ENCODE assay signal across 8 cellular contexts in genomic region chr4:10403633-10404445, GRCh38. TPM values are rescaled to one million over a fixed set of nuclear protein-coding genes. Genes with fewer than 3 reads are reported as not detected.
A peak's percentile ranks its signal among the peaks of the same experiment; 100 is the strongest.
DNase-seq lines count a peak whose midpoint lies in the region; ATAC-seq, FAIRE-seq and TF ChIP-seq lines count a peak whose summit lies in the region.

No MANE protein-coding gene starts in this region.

- peak; percentile 81 to 86 for TF ChIP-seq RAD21 in H1 (IDR thresholded peaks at IDR 0.05 in 1 of 2, conservative IDR thresholded peaks at IDR 0.05 in 1 of 2; ENCODE audit: low read depth in 2 of 2, low read length in 2 of 2)

- peak; percentile 54 for ATAC-seq in naive thymus-derived CD4-positive, alpha-beta T cell
- ATAC-seq in aorta (ENCODE audit: low FRiP score) = no peak

- TF ChIP-seq EP300 in H1 (IDR thresholded peaks at IDR 0.05; ENCODE audit: borderline replicate concordance in 1 of 2, low read depth in 2 of 2, low read length in 2 of 2) = no peak

- H3K56ac ChIP-seq in H1 (replicated peaks; ENCODE audit: insufficient read length, low read depth, low read length) = no peak overlapping the region

- no peak overlapping the region for H3K14ac ChIP-seq in H1 (ENCODE audit: insufficient read length)

- no peak overlapping the region for H4K5ac ChIP-seq in H1 (ENCODE audit: insufficient read length, low read depth, low read length)

- no peak overlapping the region for H2BK5ac ChIP-seq in H1 (ENCODE audit: low read depth, low read length)

- H3K36me3 ChIP-seq in H1 (ENCODE audit: control insufficient read depth in 2 of 4, insufficient read depth in 4 of 4, low read length in 3 of 4) = no peaks in the 10 kb centered on the region
- no peaks in the 10 kb centered on the region for H3K36me3 ChIP-seq in naive thymus-derived CD4-positive, alpha-beta T cell (ENCODE audit: control insufficient read depth in 2 of 3, insufficient read depth in 3 of 3, low read length in 3 of 3)
- no peaks in the 10 kb centered on the region for H3K36me3 ChIP-seq in aorta (ENCODE audit: control insufficient read depth in 1 of 2, insufficient read depth in 2 of 2, low read length in 1 of 2)

- no peak overlapping the region for H3K4me3 ChIP-seq in AG10803 (ENCODE audit: low read length)
- H3K4me3 ChIP-seq in GM12865 (ENCODE audit: low read depth, low read length) = no peak overlapping the region
- H3K4me3 ChIP-seq in H1 (ENCODE audit: extremely low read depth in 1 of 4, insufficient read depth in 2 of 4, low read depth in 3 of 4, low read length in 4 of 4) = no peak overlapping the region
- H3K4me3 ChIP-seq in naive thymus-derived CD4-positive, alpha-beta T cell (ENCODE audit: low read length) = no peak overlapping the region
- H3K4me3 ChIP-seq in aorta (ENCODE audit: low read length in 2 of 2) = no peak overlapping the region

- no peak overlapping the region for H2BK20ac ChIP-seq in H1 (ENCODE audit: low read length)

- no peak for TF ChIP-seq POLR2A in H1 (IDR thresholded peaks at IDR 0.05; ENCODE audit: control extremely low read depth in 1 of 2, low read depth in 2 of 2, low read length in 2 of 2)

- no peaks in the 10 kb centered on the region for H3K79me2 ChIP-seq in H1 (ENCODE audit: control insufficient read depth in 1 of 2, insufficient read depth in 2 of 2, low read length in 2 of 2)

- no peak overlapping the region for H4K91ac ChIP-seq in H1 (replicated peaks; ENCODE audit: insufficient read length, low read length)

- H2BK12ac ChIP-seq in H1 (ENCODE audit: low read depth, low read length) = no peak overlapping the region

- H3K4me1 ChIP-seq in H1 (replicated peaks in 1 of 4; ENCODE audit: control insufficient read depth in 3 of 4, insufficient read depth in 4 of 4, low read length in 3 of 4) = no peaks in the 10 kb centered on the region; a peak in 1 of 7 replicates
- no peaks in the 10 kb centered on the region for H3K4me1 ChIP-seq in naive thymus-derived CD4-positive, alpha-beta T cell (ENCODE audit: control insufficient read depth in 2 of 2, insufficient read depth in 2 of 2, low read length in 2 of 2)
- no peaks in the 10 kb centered on the region for H3K4me1 ChIP-seq in aorta (ENCODE audit: control insufficient read depth in 1 of 2, insufficient read depth in 2 of 2, low read length in 2 of 2)

- 0 out of 2 replicates have a peak overlapping the region, but pooled peaks have one; percentile 25 for H2AFZ ChIP-seq in H1 (ENCODE audit: low read length)

- H4K20me1 ChIP-seq in H1 (replicated peaks in 1 of 2; ENCODE audit: control insufficient read depth in 1 of 2, insufficient read depth in 2 of 2, low read length in 2 of 2) = no peaks in the 10 kb centered on the region

- no peak overlapping the region for H3K4me3 Mint-ChIP-seq in naive thymus-derived CD4-positive, alpha-beta T cell

- no peak overlapping the region for H3K27ac Mint-ChIP-seq in naive thymus-derived CD4-positive, alpha-beta T cell

- no peaks in the 10 kb centered on the region for H3K23me2 ChIP-seq in H1 (ENCODE audit: low read depth, low read length)

- no peak overlapping the region for H4K8ac ChIP-seq in H1 (ENCODE audit: extremely low read depth, insufficient read depth, low read length)

- H3K27ac ChIP-seq in H1 (ENCODE audit: low read depth, low read length) (no peak overlapping the region), aorta (ENCODE audit: low read depth in 1 of 2, low read length in 2 of 2) (no peak overlapping the region)
- no peak overlapping the region for H3K27ac ChIP-seq in naive thymus-derived CD4-positive, alpha-beta T cell (ENCODE audit: low read depth, low read length)

- peak; percentile 75 for FAIRE-seq in H1 (lab: Jason Lieb, UNC)

- 79% methylated on average over 6 of the region's 6 CpGs; no CpG with 5 or more reads in 1 of the 2 experiments for WGBS in H1 (ENCODE audit: extremely low coverage in 1 of 2, insufficient coverage in 1 of 2, insufficient read length in 1 of 2, insufficient replicate concordance in 2 of 2, low coverage in 1 of 2, low lambda C conversion rate in 2 of 2, missing lambda C conversion rate in 1 of 2), 2 experiments
- WGBS in aorta, 2 donors = 64 to 65% methylated on average over 6 of the region's 6 CpGs

- H3K18ac ChIP-seq in H1 (ENCODE audit: extremely low read depth, low read length) = no peak overlapping the region

- H3K4me2 ChIP-seq in H1 (ENCODE audit: insufficient read depth in 1 of 2, low read depth in 2 of 2, low read length in 2 of 2) = no peak overlapping the region

- no peak overlapping the region for H2BK15ac ChIP-seq in H1 (ENCODE audit: low read length)

- no peaks in the 10 kb centered on the region for H3K27me3 ChIP-seq in H1 (replicated peaks in 1 of 4; ENCODE audit: control insufficient read depth in 3 of 4, extremely low read depth in 1 of 4, insufficient read depth in 3 of 4, low read length in 3 of 4)
- no peaks in the 10 kb centered on the region for H3K27me3 ChIP-seq in naive thymus-derived CD4-positive, alpha-beta T cell (ENCODE audit: control insufficient read depth in 2 of 2, insufficient read depth in 2 of 2, low read length in 2 of 2)
- H3K27me3 ChIP-seq in aorta (ENCODE audit: control insufficient read depth in 1 of 2, insufficient read depth in 2 of 2, low read length in 1 of 2) = no peaks in the 10 kb centered on the region

- DNase-seq in AG10803 (ENCODE audit: low read depth) (peak; percentile 56), GM12865 (ENCODE audit: low read depth) (peak; percentile 20), NCI-H748 treated with DMSO at 0.1 percent for 48 hours (lab: John Stamatoyannopoulos, UW) (peak; percentile 9), H1 (ENCODE audit: low read depth in 1 of 2, low spot score in 2 of 2) (peak in 1 of 2 experiments; percentile 1), ecto neural progenitor cell (ENCODE audit: low spot score) (no peak), NCI-H1694 treated with DMSO at 0.1 percent for 48 hours (lab: John Stamatoyannopoulos, UW) (no peak), aorta (no peak)
- peak in 5 of 9 donors; percentile 20 to 44 (median 34) for DNase-seq in naive thymus-derived CD4-positive, alpha-beta T cell

- H3K27me3 Mint-ChIP-seq in naive thymus-derived CD4-positive, alpha-beta T cell = no peaks in the 10 kb centered on the region

- no peak overlapping the region for H2BK120ac ChIP-seq in H1 (replicated peaks; ENCODE audit: low read depth, low read length)

- H3K9me3 Mint-ChIP-seq in naive thymus-derived CD4-positive, alpha-beta T cell = no peaks in the 10 kb centered on the region

- H3K79me1 ChIP-seq in H1 (ENCODE audit: low read depth, low read length) = no peaks in the 10 kb centered on the region

- no peaks in the 10 kb centered on the region for H3K9me3 ChIP-seq in H1 (ENCODE audit: insufficient read depth in 2 of 2, low read depth in 1 of 2, low read length in 1 of 2)
- H3K9me3 ChIP-seq in naive thymus-derived CD4-positive, alpha-beta T cell (ENCODE audit: control insufficient read depth in 2 of 3, low read length in 3 of 3) = no peaks in the 10 kb centered on the region
- no peaks in the 10 kb centered on the region for H3K9me3 ChIP-seq in aorta (ENCODE audit: control insufficient read depth, low read length)

- TF ChIP-seq CTCF in AG10803 (conservative IDR thresholded peaks at IDR 0.05; ENCODE audit: low read length) (peak; percentile 69), GM12865 (IDR thresholded peaks at IDR 0.05; ENCODE audit: insufficient read depth, low read depth, low read length, missing control alignments) (no peak), H1 (IDR thresholded peaks at IDR 0.05; ENCODE audit: control extremely low read depth in 1 of 3, insufficient read depth in 1 of 3, low read depth in 1 of 3, low read length in 3 of 3) (peak in 2 of 3 experiments; percentile 54 to 55; a peak in 2 of 4 replicates)

- no peak overlapping the region for H2AK5ac ChIP-seq in H1 (ENCODE audit: low read depth, low read length)

- H3K9ac ChIP-seq in H1 (replicated peaks in 1 of 4; ENCODE audit: extremely low read depth in 1 of 4, low read depth in 3 of 4, low read length in 3 of 4) = no peak overlapping the region

- no peaks in the 10 kb centered on the region for H3K36me3 Mint-ChIP-seq in naive thymus-derived CD4-positive, alpha-beta T cell

- H3K4me1 Mint-ChIP-seq in naive thymus-derived CD4-positive, alpha-beta T cell = no peaks in the 10 kb centered on the region

- POLR2A ChIA-PET in H1 (lab: Charles Lee; ENCODE audit: partially characterized antibody) = no interaction called here
- POLR2A ChIA-PET in naive thymus-derived CD4-positive, alpha-beta T cell (lab: Charles Lee) = no interaction called here

- CTCF ChIA-PET in H1 (lab: Charles Lee; ENCODE audit: partially characterized antibody) = interaction anchor here (0.6 to 10.9 kb wide), 52 partner anchors 8 to 480 kb away, joined by 3 to 264 read pairs (median 4); partner anchors contain the start of gene ZNF518B
- CTCF ChIA-PET in naive thymus-derived CD4-positive, alpha-beta T cell (lab: Charles Lee) = interaction anchor here (0.6 to 3.9 kb wide), 6 partner anchors 12 to 384 kb away, joined by 3 to 21 read pairs (median 4); no protein-coding TSS in a partner anchor

- intact Hi-C loops in naive thymus-derived CD4-positive, alpha-beta T cell (cut with micrococcal nuclease) = loop anchor here (1.0 to 10.0 kb wide), 7 partner anchors 244 to 712 kb away; no protein-coding TSS in a partner anchor
- intact Hi-C loops in aorta (cut with DNase I) = loop anchor here (5.0 kb wide), 1 partner anchor 247 kb away; no protein-coding TSS in a partner anchor

- no peak overlapping the region for H3K23ac ChIP-seq in H1 (ENCODE audit: insufficient read length)

- no peak overlapping the region for H3K4ac ChIP-seq in H1 (replicated peaks; ENCODE audit: insufficient read length, low read depth, low read length)

TF ChIP-seq in H1, 55 proteins besides CTCF, POLR2A, EP300 and RAD21 (continues in another document):
- TF ChIP-seq SRF (IDR thresholded peaks at IDR 0.05; ENCODE audit: low read depth, low read length) = no peak
- no peak for TF ChIP-seq BRCA1 (IDR thresholded peaks at IDR 0.05; ENCODE audit: low read depth, low read length)
- no peak for TF ChIP-seq SP1 (IDR thresholded peaks at IDR 0.05; ENCODE audit: low read depth, low read length)
- TF ChIP-seq YY1 (IDR thresholded peaks at IDR 0.05; ENCODE audit: low read depth, low read length) = no peak
- TF ChIP-seq HDAC6 (IDR thresholded peaks at IDR 0.05; ENCODE audit: low read depth, low read length) = no peak

RNA-seq across cellular contexts. Expression of gene ZNF518B, which starts 53.4 kb away (rescaled TPM):
- total RNA-seq in H1 (2021; fragmentation: NEBNext Ultra II Directional; extraction: Animal tissue kit (Norgen Biotek cat#: 25700)) = 6.4 and 9.0 TPM in 2 replicates
- polyA plus RNA-seq in H1 (2011; rRNA removed) (1.9 and 2.9 TPM in 2 replicates), aorta (1 to 10 TPM; 4.8 to 5.0 TPM)
- polyA plus RNA-seq in H1 (2011; cell fraction: cytosol; rRNA removed) = 3.2 TPM
- 2.9 TPM for polyA plus RNA-seq in H1 (2011; cell fraction: nucleus; rRNA removed)
- 3.9 to 6.0 TPM (median 4.0 TPM) in 4 replicates for polyA plus RNA-seq in H1 (2012, experiment 1 of 2)
- 0.38 TPM for polyA plus RNA-seq in H1 (2012, experiment 2 of 2)
- 3.3 TPM for polyA plus RNA-seq in H1 (2013, experiment 1 of 2)
- polyA plus RNA-seq in H1 (2013, experiment 2 of 2) = 3.2 TPM
- polyA minus RNA-seq in H1 (2011; rRNA and poly(A)+ RNA removed) = 11.6 and 12.6 TPM in 2 replicates
- polyA minus RNA-seq in H1 (2011; cell fraction: cytosol; rRNA and poly(A)+ RNA removed) = 16.7 TPM
- 20.8 TPM for polyA minus RNA-seq in H1 (2011; cell fraction: nucleus; rRNA and poly(A)+ RNA removed)
- total RNA-seq in naive thymus-derived CD4-positive, alpha-beta T cell = 10 to 100 TPM; 27.3 to 53.0 (median 30.3) TPM
- polyA plus RNA-seq in naive thymus-derived CD4-positive, alpha-beta T cell = 10 to 100 TPM; 13.4 to 23.2 TPM
- 10 to 100 TPM; 16.8 to 20.2 TPM for total RNA-seq in aorta

Comparison
In these comparisons a context has a peak if more than half of its experiments do, and no peak if none do; other contexts are left out.
1. DNase-seq: peak in AG10803 (single experiment), GM12865 (single experiment), NCI-H748 treated with DMSO at 0.1 percent for 48 hours (single experiment) and naive thymus-derived CD4-positive, alpha-beta T cell (5 of 9); none in ecto neural progenitor cell (single experiment), NCI-H1694 treated with DMSO at 0.1 percent for 48 hours (single experiment) and aorta (0 of 2).